1 cellular context compared by ENCODE assay signal in the genomic region with DNA sequence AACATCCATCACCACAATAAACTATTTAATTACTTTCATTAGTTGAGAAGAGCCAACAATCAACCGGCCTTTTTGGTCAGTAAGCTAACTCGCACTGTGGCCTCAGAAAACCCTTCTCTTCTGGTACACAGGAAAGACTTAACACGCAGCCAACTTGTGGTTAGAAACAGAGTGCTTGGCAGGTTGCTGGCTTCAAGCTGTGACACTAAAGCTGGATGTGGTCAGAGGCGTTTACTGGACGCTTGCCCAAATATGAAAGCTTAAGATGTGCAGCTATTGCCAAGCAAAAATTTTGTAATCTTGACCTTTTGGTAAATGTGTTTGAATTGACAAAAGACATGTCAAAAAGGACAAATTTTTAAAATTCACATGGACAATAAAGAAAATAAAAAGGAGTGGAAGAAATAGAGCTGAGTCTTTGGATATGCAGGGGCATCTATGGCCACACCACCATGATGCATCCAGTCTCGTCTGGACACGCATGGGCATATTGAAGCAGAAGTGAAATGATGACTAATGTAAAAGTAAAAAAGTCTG.
TF ChIP-seq lines count a peak whose summit lies in the region.

No MANE protein-coding gene starts in this region.

TF ChIP-seq in IMR-90, 13 proteins besides CTCF, POLR2A, EP300 and RAD21 (continued from another document):
- TF ChIP-seq, protein P1, sequence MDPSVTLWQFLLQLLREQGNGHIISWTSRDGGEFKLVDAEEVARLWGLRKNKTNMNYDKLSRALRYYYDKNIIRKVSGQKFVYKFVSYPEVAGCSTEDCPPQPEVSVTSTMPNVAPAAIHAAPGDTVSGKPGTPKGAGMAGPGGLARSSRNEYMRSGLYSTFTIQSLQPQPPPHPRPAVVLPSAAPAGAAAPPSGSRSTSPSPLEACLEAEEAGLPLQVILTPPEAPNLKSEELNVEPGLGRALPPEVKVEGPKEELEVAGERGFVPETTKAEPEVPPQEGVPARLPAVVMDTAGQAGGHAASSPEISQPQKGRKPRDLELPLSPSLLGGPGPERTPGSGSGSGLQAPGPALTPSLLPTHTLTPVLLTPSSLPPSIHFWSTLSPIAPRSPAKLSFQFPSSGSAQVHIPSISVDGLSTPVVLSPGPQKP (IDR thresholded peaks at IDR 0.05; ENCODE audit: borderline replicate concordance, low read depth, low read length) = no peak
- TF ChIP-seq RFX5 (IDR thresholded peaks at IDR 0.05; ENCODE audit: low read depth, low read length) (no peak), BHLHE40 (IDR thresholded peaks at IDR 0.05; ENCODE audit: low read depth, low read length) (no peak)
